ENCODE assay signal across 31 cellular contexts in genomic region chr4:104940927-104941326, GRCh38.
"Had no signal": no experiment of that assay in that cellular context is flagged by ENCODE, and none has a peak within 500 bp of the region (broad histone marks: within the 10 kb centered on the region; RNA-seq: fewer than 3 reads in every experiment).

No MANE protein-coding gene starts in this region.

- DNase-seq: activated CD4-positive, alpha-beta T cell treated with anti-CD3 and anti-CD28 coated beads, Interleukin-2, amount 10 ng/mL, durations not matched to agents 24 days and 14 days; activated CD4-positive, alpha-beta T cell treated with anti-CD3 and anti-CD28 coated beads, Interleukin-2, amount 50 U/mL, for 4 hours; activated CD8-positive, alpha-beta T cell treated with anti-CD3 and anti-CD28 coated beads for 36 hours; activated gamma-delta T cell treated with Interleukin-2 at 50 U/mL for 16 hours; activated naive CD4-positive, alpha-beta T cell treated with anti-CD3 and anti-CD28 coated beads for 36 hours; activated T-cell treated with anti-CD3 and anti-CD28 coated beads for 4 hours; activated T-cell treated with anti-CD3 and anti-CD28 coated beads, Interleukin-2, amount 50 U/mL, for 4 hours; amniotic stem cell; aorta; brain microvascular endothelial cell; NCI-H1092 treated with DMSO at 0.1 percent for 48 hours; NCI-H1417; NCI-H146; NCI-H187; NCI-H2029 treated with DMSO at 0.1 percent for 48 hours; NCI-H2107; NCI-H2171; NCI-H510A; NCI-H526; NCI-H748 treated with DMSO at 0.1 percent for 48 hours; NK-92 treated with Interleukin-12 subunit alpha and Interleukin-12 subunit beta, amount 100 ng/mL, for 24 hours; Peyer's patch; RPMI8226; SHP77 treated with DMSO at 0.1 percent for 48 hours; T1000 had no signal

- H3K27me3 Mint-ChIP-seq: activated CD4-positive, alpha-beta T cell treated with anti-CD3 and anti-CD28 coated beads, Interleukin-2, amount 10 ng/mL, durations not matched to agents 24 days and 14 days; activated CD8-positive, alpha-beta T cell treated with anti-CD3 and anti-CD28 coated beads for 36 hours; central memory CD8-positive, alpha-beta T cell had no signal

- H3K4me1 Mint-ChIP-seq: central memory CD8-positive, alpha-beta T cell had no signal

- H3K4me3 Mint-ChIP-seq: activated CD4-positive, alpha-beta T cell treated with anti-CD3 and anti-CD28 coated beads, Interleukin-2, amount 10 ng/mL, durations not matched to agents 24 days and 14 days; activated CD8-positive, alpha-beta T cell treated with anti-CD3 and anti-CD28 coated beads for 36 hours; activated naive CD4-positive, alpha-beta T cell treated with anti-CD3 and anti-CD28 coated beads for 36 hours; activated T-cell treated with anti-CD3 and anti-CD28 coated beads, Interleukin-2, amount 50 U/mL, for 4 hours; activated T-helper 1 cell treated with anti-CD3 and anti-CD28 coated beads, Interleukin-12 subunit alpha, Interleukin-12 subunit beta, Interleukin-2, Interleukin-4 antibody, amounts not matched to agents 30 ng/mL and 10 ng/mL and 1 ng/mL, durations not matched to agents 14 hours and 24 hours and 36 hours; central memory CD8-positive, alpha-beta T cell had no signal

- H3K27ac Mint-ChIP-seq: activated CD4-positive, alpha-beta T cell treated with anti-CD3 and anti-CD28 coated beads, Interleukin-2, amount 10 ng/mL, durations not matched to agents 24 days and 14 days; activated naive CD4-positive, alpha-beta T cell treated with anti-CD3 and anti-CD28 coated beads for 36 hours; activated naive CD4-positive, alpha-beta T cell treated with anti-CD3 and anti-CD28 coated beads, Interleukin-2, amount 50 U/mL, for 72 hours; activated T-helper 1 cell treated with anti-CD3 and anti-CD28 coated beads, Interleukin-12 subunit alpha, Interleukin-12 subunit beta, Interleukin-2, Interleukin-4 antibody, amounts not matched to agents 30 ng/mL and 10 ng/mL and 1 ng/mL, durations not matched to agents 14 hours and 24 hours and 36 hours had no signal

- H3K9me3 Mint-ChIP-seq: activated CD8-positive, alpha-beta T cell treated with anti-CD3 and anti-CD28 coated beads for 36 hours; activated naive CD4-positive, alpha-beta T cell treated with anti-CD3 and anti-CD28 coated beads for 36 hours; activated naive CD4-positive, alpha-beta T cell treated with anti-CD3 and anti-CD28 coated beads, Interleukin-2, amount 50 U/mL, for 72 hours; activated T-cell treated with anti-CD3 and anti-CD28 coated beads, Interleukin-2, amount 50 U/mL, for 4 hours; activated T-helper 1 cell treated with anti-CD3 and anti-CD28 coated beads, Interleukin-12 subunit alpha, Interleukin-12 subunit beta, Interleukin-2, Interleukin-4 antibody, amounts not matched to agents 30 ng/mL and 10 ng/mL and 1 ng/mL, durations not matched to agents 14 hours and 24 hours and 36 hours; central memory CD8-positive, alpha-beta T cell had no signal

- H3K36me3 Mint-ChIP-seq: activated naive CD4-positive, alpha-beta T cell treated with anti-CD3 and anti-CD28 coated beads, Interleukin-2, amount 50 U/mL, for 72 hours had no signal

- H3K27ac ChIP-seq: brain microvascular endothelial cell, cardiac muscle cell, KMS-11, Peyer's patch, SJSA1 had no signal
